In the genomic region with DNA sequence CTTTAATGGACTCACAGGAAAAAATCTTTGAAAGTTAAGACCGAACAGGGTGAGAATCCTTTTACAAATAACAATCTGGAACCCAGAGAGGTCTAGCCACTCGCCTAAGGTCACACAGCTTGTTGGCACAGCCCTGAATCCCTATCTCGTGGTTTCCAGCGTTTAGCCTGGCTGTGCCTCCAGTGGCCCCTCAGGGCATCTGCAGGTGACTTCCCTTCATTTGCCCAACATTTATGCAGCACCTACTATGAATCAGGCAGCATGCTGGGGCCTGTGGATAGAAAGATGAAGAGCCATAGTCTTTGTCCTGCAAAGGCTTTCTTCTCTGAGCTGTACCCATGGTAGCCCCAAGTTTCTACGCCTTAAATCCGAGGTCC, we compare ENCODE assay signal across 11 cellular contexts. TPM values are rescaled to one million over a fixed set of nuclear protein-coding genes. Genes with fewer than 3 reads are reported as not detected.
A peak's percentile ranks its signal among the peaks of the same experiment; 100 is the strongest.
DNase-seq lines count a peak whose midpoint lies in the region; ATAC-seq and TF ChIP-seq lines count a peak whose summit lies in the region.
"Had no signal": no experiment of that assay in that cellular context is flagged by ENCODE, and none has a peak within 500 bp of the region (broad histone marks: within the 10 kb centered on the region; RNA-seq: fewer than 3 reads in every experiment).

No MANE protein-coding gene starts in this region.

- TF ChIP-seq CTCF in BE2C (IDR thresholded peaks at IDR 0.05; ENCODE audit: low read depth, low read length) (peak; percentile 7; the same call in 1 of the 2 replicates), GM12864 (IDR thresholded peaks at IDR 0.05; ENCODE audit: low read depth, low read length, missing control alignments) (peak; percentile 51), Panc1 (IDR thresholded peaks at IDR 0.05) (no peak), foreskin keratinocyte (conservative IDR thresholded peaks at IDR 0.05) (peak; percentile 33)

- BruUV-seq in Panc1 (replicated peaks; lab: Mats Ljungman, UMichigan): no TSS peak

- POLR2A ChIA-PET in Panc1 (lab: Charles Lee): no interaction called here

- no peaks in the 10 kb centered on the region; the same call in 1 of the 2 replicates for H3K4me1 ChIP-seq in BE2C
- peaks cover 12% of the 10 kb centered on the region; the same call in 1 of the 2 replicates for H3K4me1 ChIP-seq in Panc1 (ENCODE audit: control insufficient read depth, insufficient read depth, low read length)
- peaks cover 2% of the 10 kb centered on the region for H3K4me1 ChIP-seq in foreskin keratinocyte

- H3K27ac ChIP-seq in Panc1 (ENCODE audit: low read length): no peak overlapping the region
- H3K27ac ChIP-seq in foreskin keratinocyte: no peak overlapping the region
- H3K27ac ChIP-seq: hepatocyte, psoas muscle had no signal

- 0 out of 2 replicates have a peak, but pooled peaks have one; percentile 36 for ATAC-seq in Panc1
- peak; percentile 77 for ATAC-seq in foreskin keratinocyte
- ATAC-seq: psoas muscle had no signal

- in situ Hi-C loops in Panc1 (cut with HindIII; ENCODE audit: low pct_unique_long_range_greater_than_20kb, low sequenced_read_pairs): no loop called here

- DNase-seq in BE2C: no peak
- no peak for DNase-seq in GM12864 (ENCODE audit: low read depth)
- DNase-seq in Panc1 (ENCODE audit: low read depth, low spot score): no peak
- DNase-seq in foreskin keratinocyte: peak; percentile 67 to 83
- no peak for DNase-seq in COR-L47 (lab: John Stamatoyannopoulos, UW)
- DNase-seq in HCEC 1CT: no peak
- DNase-seq in MG63: no peak
- DNase-seq: MV-4-11, psoas muscle had no signal

- H3K4me3 ChIP-seq in BE2C (ENCODE audit: low read depth, low read length) (no peak overlapping the region), GM12864 (ENCODE audit: low read depth, low read length) (no peak overlapping the region), Panc1 (ENCODE audit: low read depth in 2 of 2, low read length in 2 of 2) (no peak overlapping the region), MG63 (no peak overlapping the region)
- H3K4me3 ChIP-seq: hepatocyte, psoas muscle had no signal

- CTCF ChIA-PET in Panc1 (lab: Charles Lee): no interaction called here

- H3K27me3 ChIP-seq in BE2C (peaks cover 98% of the 10 kb centered on the region), Panc1 (ENCODE audit: control insufficient read depth, insufficient read depth, low read length) (peaks cover 69% of the 10 kb centered on the region), foreskin keratinocyte (peaks cover 100% of the 10 kb centered on the region), MG63 (peaks cover 70% of the 10 kb centered on the region)

- H3K36me3 ChIP-seq in BE2C (no peaks in the 10 kb centered on the region), Panc1 (ENCODE audit: control insufficient read depth, insufficient read depth, low read length) (no peaks in the 10 kb centered on the region; the same call in 1 of the 2 replicates), MG63 (no peaks in the 10 kb centered on the region)

- H3K9me3 ChIP-seq in BE2C: no peaks in the 10 kb centered on the region
- H3K9me3 ChIP-seq in Panc1 (ENCODE audit: control insufficient read depth, insufficient read depth, low read depth, low read length): no peaks in the 10 kb centered on the region
- H3K9me3 ChIP-seq in MG63: no peaks in the 10 kb centered on the region
- H3K9me3 ChIP-seq: psoas muscle had no signal

- intact Hi-C loops in Panc1 (cut with micrococcal nuclease; ENCODE audit: unreplicated experiment): no loop called here

RNA-seq across cellular contexts. Expression of a gene that starts 2.6 kb away (rescaled TPM):
- not detected for polyA plus RNA-seq in BE2C (2012; ENCODE audit: insufficient read depth, insufficient read length, low read depth)
- 0.13 TPM for total RNA-seq in Panc1 (2021; ENCODE audit: unreplicated experiment)
- polyA plus RNA-seq in Panc1 (2012; ENCODE audit: insufficient read length): 0.15 TPM
- not detected in 2 replicates for total RNA-seq in foreskin keratinocyte
- polyA plus RNA-seq in foreskin keratinocyte: not detected in 2 replicates
- 0.25 TPM in 1 of 2 replicates, not detected in the other for total RNA-seq in MG63 (2014; rRNA removed; shearing (Covaris generic); ENCODE audit: low replicate concordance)
- total RNA-seq: hepatocyte; psoas muscle; T-helper 1 cell treated with Interleukin-12 subunit alpha and Interleukin-12 subunit beta and Interleukin-4 antibody, amounts not matched to agents 30 ng/mL and 1 ng/mL, for 36 hours had no signal
- polyA plus RNA-seq: hepatocyte had no signal

Comparison
In these comparisons a context has a peak if more than half of its experiments do, and no peak if none do; other contexts are left out.
1. DNase-seq: peak in foreskin keratinocyte (2 of 2); none in BE2C (single experiment), GM12864 (single experiment), Panc1 (single experiment), COR-L47 (single experiment), HCEC 1CT (single experiment) and MG63 (single experiment).